8 cellular contexts compared by ENCODE assay signal in genomic region chr22:31749636-31750364, GRCh38. TPM values are rescaled to one million over a fixed set of nuclear protein-coding genes. Genes with fewer than 3 reads are reported as not detected.
DNase-seq lines count a peak whose midpoint lies in the region; ATAC-seq and TF ChIP-seq lines count a peak whose summit lies in the region.

Gene PRR14L (minus strand): TSS chr22:31750132. CDS start chr22:31738860, 11,272 bp downstream.

- DNase-seq in COLO668 (lab: John Stamatoyannopoulos, UW; ENCODE audit: unreplicated experiment) = peak; percentile 98
- DNase-seq in HT1080 (ENCODE audit: low read depth) = peak; percentile 93
- DNase-seq in NOMO-1 (lab: John Stamatoyannopoulos, UW; ENCODE audit: unreplicated experiment in 2 of 2) = peak; percentile 90 to 98
- peak; percentile 95 for DNase-seq in effector CD8-positive, alpha-beta T cell (lab: John Stamatoyannopoulos, UW)
- DNase-seq in lung (ENCODE audit: low spot score) = peak; percentile 99
- DNase-seq in stimulated activated CD4-positive, alpha-beta T cell treated with anti-CD3 and anti-CD28 coated beads, TNF-alpha, amount 100 ng/mL, for 24 hours (ENCODE audit: low read depth in 3 of 3) = peak; percentile 99

- H3K27ac ChIP-seq in lung (ENCODE audit: low read depth in 1 of 2, low read length in 1 of 2) = peak within 1 kb of the TSS; percentile 86 to 96

- H3K9me3 ChIP-seq in lung (ENCODE audit: control insufficient read depth in 2 of 2, insufficient read depth in 1 of 2, low read length in 1 of 2) = no peaks in the 10 kb centered on the region

- peaks cover 8 to 17% of the 10 kb centered on the region in 2 donors for H3K4me1 ChIP-seq in lung (ENCODE audit: control insufficient read depth in 2 of 2, insufficient read depth in 2 of 2, low read length in 2 of 2)

- peak within 1 kb of the TSS; percentile 84 for H3K4me3 ChIP-seq in lung

- H3K36me3 ChIP-seq in lung (ENCODE audit: control insufficient read depth in 2 of 2, insufficient read depth in 2 of 2, low read length in 2 of 2) = no peaks in the 10 kb centered on the region

- peak; percentile 0 for TF ChIP-seq CTCF in lung (IDR thresholded peaks at IDR 0.05; ENCODE audit: control extremely low read depth, extremely low read depth)

- POLR2A ChIA-PET in activated CD8-positive, alpha-beta memory T cell treated with anti-CD3 and anti-CD28 coated beads for 36 hours (lab: Charles Lee) = no interaction called here

- no peaks in the 10 kb centered on the region for H3K27me3 ChIP-seq in lung (ENCODE audit: control insufficient read depth, insufficient read depth)

- CTCF ChIA-PET in activated CD8-positive, alpha-beta memory T cell treated with anti-CD3 and anti-CD28 coated beads for 36 hours (lab: Charles Lee) = no interaction called here

- 0 to 1% methylated on average over 54 to 62 of the region's 62 CpGs for WGBS in lung, 2 donors

- ATAC-seq in GM21360 (IDR thresholded peaks at IDR 0.05; ENCODE audit: unreplicated experiment) (peak; percentile 52), lung (ENCODE audit: insufficient read depth, low FRiP score) (peak; percentile 86)

RNA-seq across cellular contexts. Expression of gene PRR14L, which starts in this region (rescaled TPM):
- total RNA-seq in HT1080 (2014; rRNA removed; shearing (Covaris generic)) = 5.8 and 13.5 TPM in 2 replicates
- 8.7 and 11.4 TPM in 2 replicates for polyA plus RNA-seq in HT1080 (2015; cell fraction: cytosol; rRNA removed)
- 26.1 and 26.9 TPM in 2 replicates for polyA plus RNA-seq in HT1080 (2015; cell fraction: nucleus; rRNA removed)
- total RNA-seq in activated CD8-positive, alpha-beta memory T cell treated with anti-CD3 and anti-CD28 coated beads for 36 hours = 10 to 100 TPM; 45.2 to 45.6 TPM
- total RNA-seq in lung = 10 to 100 TPM; 38.0 to 44.3 TPM
- polyA plus RNA-seq in lung = 1 to 10 TPM; 7.4 to 8.8 TPM

Comparison
In these comparisons a context has a peak if more than half of its experiments do, and no peak if none do; other contexts are left out.
1. Peak in every context shown above with its lines: DNase-seq, ATAC-seq, H3K4me3 ChIP-seq and H3K27ac ChIP-seq.